In genomic region chr3:190557311-190557710, GRCh38 we compare ENCODE assay signal across 19 cellular contexts.
"Had no signal": no experiment of that assay in that cellular context is flagged by ENCODE, and none has a peak within 500 bp of the region (broad histone marks: within the 10 kb centered on the region; RNA-seq: fewer than 3 reads in every experiment).

No MANE protein-coding gene starts in this region.

- H3K9me3 Mint-ChIP-seq: natural killer cell had no signal

- ATAC-seq: foreskin keratinocyte; left colon; natural killer cell; stimulated activated naive CD8-positive, alpha-beta T cell treated with anti-CD3 and anti-CD28 coated beads, Interleukin-15, Interleukin-2, amounts not matched to agents 100 U/mL and 50 U/mL, for 24 hours had no signal

- H3K4me3 Mint-ChIP-seq: endodermal cell, mesothelial cell of epicardium, natural killer cell, neural crest cell had no signal

- H3K36me3 ChIP-seq: colonic mucosa, ovary, right atrium auricular region, suprapubic skin, thyroid gland, upper lobe of left lung, uterus had no signal

- H3K4me3 ChIP-seq: colonic mucosa, ovary, right atrium auricular region, suprapubic skin, thyroid gland, upper lobe of left lung, uterus had no signal

- H3K27ac ChIP-seq: colonic mucosa, foreskin keratinocyte, ovary, right atrium auricular region, suprapubic skin, thyroid gland, upper lobe of left lung, uterus had no signal

- H3K4me1 ChIP-seq: colonic mucosa, foreskin keratinocyte, right atrium auricular region, suprapubic skin, thyroid gland, upper lobe of left lung, uterus had no signal

- H3K27me3 ChIP-seq: colonic mucosa, foreskin keratinocyte, ovary, right atrium auricular region, suprapubic skin, thyroid gland, upper lobe of left lung, uterus had no signal

- H3K9me3 ChIP-seq: colonic mucosa, ovary, suprapubic skin, thyroid gland had no signal

- H3K27ac Mint-ChIP-seq: endodermal cell, mesothelial cell of epicardium had no signal

- DNase-seq: colonic mucosa; effector CD4-positive, alpha-beta T cell; endodermal cell; erythroblast; foreskin keratinocyte; left colon; natural killer cell; nucleus accumbens; ovary; small intestine; stimulated activated CD4-positive, alpha-beta T cell treated with anti-CD3 and anti-CD28 coated beads, Interleukin-12 subunit alpha, Interleukin-12 subunit beta, amount 100 ng/mL, for 4 hours; stimulated activated naive CD8-positive, alpha-beta T cell treated with anti-CD3 and anti-CD28 coated beads, Interleukin-15, Interleukin-2, amounts not matched to agents 100 U/mL and 50 U/mL, for 24 hours; thyroid gland; upper lobe of left lung; uterus had no signal
